Comparison of ENCODE assay signal across 29 cellular contexts in genomic region chr22:38727530-38728451, GRCh38. TPM values are rescaled to one million over a fixed set of nuclear protein-coding genes. Genes with fewer than 3 reads are reported as not detected.
DNase-seq lines count a peak whose midpoint lies in the region; ATAC-seq, FAIRE-seq and TF ChIP-seq lines count a peak whose summit lies in the region.
"Had no signal": no experiment of that assay in that cellular context is flagged by ENCODE, and none has a peak within 500 bp of the region (broad histone marks: within the 10 kb centered on the region; RNA-seq: fewer than 3 reads in every experiment).

No MANE protein-coding gene starts in this region.

- CTCF ChIA-PET in activated CD4-positive, alpha-beta memory T cell treated with anti-CD3 and anti-CD28 coated beads for 36 hours (lab: Charles Lee), result no interaction called here
- CTCF ChIA-PET in activated CD4-positive, alpha-beta memory T cell treated with anti-CD3 and anti-CD28 coated beads, Interleukin-2, amount 10 ng/mL, durations not matched to agents 7 days and 5 days (lab: Charles Lee), result no interaction called here
- CTCF ChIA-PET in RWPE1 (lab: Yijun Ruan, JAX), result no interaction called here

- H3K27ac Mint-ChIP-seq in activated CD4-positive, alpha-beta memory T cell treated with anti-CD3 and anti-CD28 coated beads for 36 hours, result peak overlapping the region; percentile 49
- no peak overlapping the region for H3K27ac Mint-ChIP-seq in activated CD4-positive, alpha-beta memory T cell treated with anti-CD3 and anti-CD28 coated beads, Interleukin-2, amount 10 ng/mL, durations not matched to agents 7 days and 5 days
- H3K27ac Mint-ChIP-seq: activated CD4-positive, alpha-beta T cell treated with anti-CD3 and anti-CD28 coated beads for 36 hours had no signal

- peak overlapping the region; percentile 27; the same call in 1 of the 2 replicates for H3K27ac ChIP-seq in RWPE1
- H3K27ac ChIP-seq in kidney (ENCODE audit: low read depth in 2 of 2, low read length in 2 of 2), result no peak overlapping the region
- H3K27ac ChIP-seq in sigmoid colon, result no peak overlapping the region
- H3K27ac ChIP-seq: brain microvascular endothelial cell, colonic mucosa, esophagus muscularis mucosa, hepatocyte, Peyer's patch, prostate gland, upper lobe of left lung had no signal

- 95% methylated on average over 15 of the region's 15 CpGs for WGBS in sigmoid colon, 2 donors

- intact Hi-C loops in activated CD4-positive, alpha-beta memory T cell treated with anti-CD3 and anti-CD28 coated beads for 36 hours (cut with micrococcal nuclease), result no loop called here
- intact Hi-C loops in kidney (cut with DNase I) (no loop called here), sigmoid colon (cut with DNase I) (no loop called here)

- H3K36me3 Mint-ChIP-seq in activated CD4-positive, alpha-beta memory T cell treated with anti-CD3 and anti-CD28 coated beads for 36 hours, result peaks cover 56% of the 10 kb centered on the region
- H3K36me3 Mint-ChIP-seq in activated CD4-positive, alpha-beta memory T cell treated with anti-CD3 and anti-CD28 coated beads, Interleukin-2, amount 10 ng/mL, durations not matched to agents 7 days and 5 days (ENCODE audit: low read depth), result peaks cover 91% of the 10 kb centered on the region

- no peak for TF ChIP-seq POLR2A in sigmoid colon (IDR thresholded peaks at IDR 0.05)

- no peak for DNase-seq in activated CD4-positive, alpha-beta memory T cell treated with anti-CD3 and anti-CD28 coated beads for 36 hours
- DNase-seq in activated CD4-positive, alpha-beta memory T cell treated with anti-CD3 and anti-CD28 coated beads, Interleukin-2, amount 10 ng/mL, durations not matched to agents 7 days and 5 days, result no peak
- DNase-seq in RWPE1 (ENCODE audit: low spot score), result no peak
- peak; percentile 63 for DNase-seq in kidney
- peak; percentile 57 for DNase-seq in sigmoid colon
- no peak for DNase-seq in NCI-H1694 treated with DMSO at 0.1 percent for 48 hours (lab: John Stamatoyannopoulos, UW)
- no peak for DNase-seq in globus pallidus (ENCODE audit: low spot score)
- DNase-seq: 8988T; activated CD4-positive, alpha-beta T cell treated with anti-CD3 and anti-CD28 coated beads for 36 hours; activated CD8-positive, alpha-beta memory T cell treated with anti-CD3 and anti-CD28 coated beads, Interleukin-2, amount 10 ng/mL, durations not matched to agents 7 days and 5 days; brain microvascular endothelial cell; colonic mucosa; DND-41; effector memory CD8-positive, alpha-beta T cell; Karpas-422; MV-4-11; NCI-H146; NCI-H510A treated with DMSO at 0.1 percent for 48 hours; Peyer's patch; upper lobe of left lung had no signal

- no peak for FAIRE-seq in kidney (lab: Jason Lieb, UNC)
- FAIRE-seq: frontal cortex, H54, TTC549 had no signal

- H3K9me3 Mint-ChIP-seq in activated CD4-positive, alpha-beta memory T cell treated with anti-CD3 and anti-CD28 coated beads for 36 hours, result no peaks in the 10 kb centered on the region
- no peaks in the 10 kb centered on the region for H3K9me3 Mint-ChIP-seq in activated CD4-positive, alpha-beta memory T cell treated with anti-CD3 and anti-CD28 coated beads, Interleukin-2, amount 10 ng/mL, durations not matched to agents 7 days and 5 days
- H3K9me3 Mint-ChIP-seq: activated T-helper 17 cell treated with anti-CD3 and anti-CD28 coated beads, Interleukin-2, amount 50 U/mL, for 72 hours; effector memory CD8-positive, alpha-beta T cell had no signal

- H3K4me3 Mint-ChIP-seq in activated CD4-positive, alpha-beta memory T cell treated with anti-CD3 and anti-CD28 coated beads for 36 hours, result no peak overlapping the region
- no peak overlapping the region for H3K4me3 Mint-ChIP-seq in activated CD4-positive, alpha-beta memory T cell treated with anti-CD3 and anti-CD28 coated beads, Interleukin-2, amount 10 ng/mL, durations not matched to agents 7 days and 5 days
- H3K4me3 Mint-ChIP-seq: activated CD4-positive, alpha-beta T cell treated with anti-CD3 and anti-CD28 coated beads for 36 hours; activated CD8-positive, alpha-beta memory T cell treated with anti-CD3 and anti-CD28 coated beads, Interleukin-2, amount 10 ng/mL, durations not matched to agents 7 days and 5 days; activated T-helper 17 cell treated with anti-CD3 and anti-CD28 coated beads, Interleukin-2, amount 50 U/mL, for 72 hours; effector memory CD8-positive, alpha-beta T cell had no signal

- H3K4me1 Mint-ChIP-seq in activated CD4-positive, alpha-beta memory T cell treated with anti-CD3 and anti-CD28 coated beads for 36 hours (ENCODE audit: low read depth), result no peaks in the 10 kb centered on the region
- H3K4me1 Mint-ChIP-seq in activated CD4-positive, alpha-beta memory T cell treated with anti-CD3 and anti-CD28 coated beads, Interleukin-2, amount 10 ng/mL, durations not matched to agents 7 days and 5 days, result no peaks in the 10 kb centered on the region
- H3K4me1 Mint-ChIP-seq: activated CD4-positive, alpha-beta T cell treated with anti-CD3 and anti-CD28 coated beads for 36 hours; activated CD8-positive, alpha-beta memory T cell treated with anti-CD3 and anti-CD28 coated beads, Interleukin-2, amount 10 ng/mL, durations not matched to agents 7 days and 5 days had no signal

- POLR2A ChIA-PET in activated CD4-positive, alpha-beta memory T cell treated with anti-CD3 and anti-CD28 coated beads for 36 hours (lab: Charles Lee), result interaction anchor here (1.2 kb wide), 1 partner anchor 10 kb away, joined by 3 read pairs; no protein-coding TSS in a partner anchor
- POLR2A ChIA-PET in activated CD4-positive, alpha-beta memory T cell treated with anti-CD3 and anti-CD28 coated beads, Interleukin-2, amount 10 ng/mL, durations not matched to agents 7 days and 5 days (lab: Charles Lee), result interaction anchor here (2.0 to 16.2 kb wide), 2 partner anchors 12 to 25 kb away, joined by 15 to 479 read pairs; partner anchors contain the start of gene SUN2
- POLR2A ChIA-PET in RWPE1 (lab: Yijun Ruan, JAX; ENCODE audit: low non-redundant PET), result no interaction called here

- TF ChIP-seq EP300 in sigmoid colon (IDR thresholded peaks at IDR 0.05), result no peak

- TF ChIP-seq CTCF in RWPE1 (conservative IDR thresholded peaks at IDR 0.05; ENCODE audit: low read depth) (no peak), kidney (IDR thresholded peaks at IDR 0.05; ENCODE audit: borderline replicate concordance, extremely low read depth, insufficient read depth) (no peak), sigmoid colon (IDR thresholded peaks at IDR 0.05) (no peak)

- no peak overlapping the region for H3K4me3 ChIP-seq in kidney (ENCODE audit: low read length in 2 of 2)
- no peak overlapping the region for H3K4me3 ChIP-seq in sigmoid colon
- H3K4me3 ChIP-seq: adrenal gland, colonic mucosa, esophagus muscularis mucosa, hepatocyte, Peyer's patch, prostate gland, upper lobe of left lung had no signal

- H3K9me3 ChIP-seq in kidney (ENCODE audit: control insufficient read depth in 1 of 2, low read length in 2 of 2) (no peaks in the 10 kb centered on the region), sigmoid colon (no peaks in the 10 kb centered on the region)
- H3K9me3 ChIP-seq: adrenal gland, colonic mucosa, esophagus muscularis mucosa, Peyer's patch, prostate gland, upper lobe of left lung had no signal

- no peak for ATAC-seq in GM21786 (IDR thresholded peaks at IDR 0.05; ENCODE audit: unreplicated experiment)
- ATAC-seq: activated CD4-positive, alpha-beta T cell treated with anti-CD3 and anti-CD28 coated beads for 36 hours; activated CD8-positive, alpha-beta memory T cell treated with anti-CD3 and anti-CD28 coated beads, Interleukin-2, amount 10 ng/mL, durations not matched to agents 7 days and 5 days; activated T-helper 17 cell treated with anti-CD3 and anti-CD28 coated beads, Interleukin-2, amount 50 U/mL, for 72 hours; effector memory CD8-positive, alpha-beta T cell had no signal

- H3K27me3 Mint-ChIP-seq in activated CD4-positive, alpha-beta memory T cell treated with anti-CD3 and anti-CD28 coated beads for 36 hours, result no peaks in the 10 kb centered on the region
- no peaks in the 10 kb centered on the region for H3K27me3 Mint-ChIP-seq in activated CD4-positive, alpha-beta memory T cell treated with anti-CD3 and anti-CD28 coated beads, Interleukin-2, amount 10 ng/mL, durations not matched to agents 7 days and 5 days
- H3K27me3 Mint-ChIP-seq: activated CD4-positive, alpha-beta T cell treated with anti-CD3 and anti-CD28 coated beads for 36 hours; activated CD8-positive, alpha-beta memory T cell treated with anti-CD3 and anti-CD28 coated beads, Interleukin-2, amount 10 ng/mL, durations not matched to agents 7 days and 5 days; activated T-helper 17 cell treated with anti-CD3 and anti-CD28 coated beads, Interleukin-2, amount 50 U/mL, for 72 hours; effector memory CD8-positive, alpha-beta T cell had no signal

- no peaks in the 10 kb centered on the region for H3K27me3 ChIP-seq in sigmoid colon
- H3K27me3 ChIP-seq: adrenal gland, brain microvascular endothelial cell, colonic mucosa, esophagus muscularis mucosa, hepatocyte, Peyer's patch, upper lobe of left lung had no signal

- H3K4me1 ChIP-seq in kidney (ENCODE audit: control insufficient read depth in 1 of 2, insufficient read depth in 1 of 2, low read depth in 1 of 2, low read length in 2 of 2) (peaks cover 3 to 6% of the 10 kb centered on the region in 2 donors), sigmoid colon (peaks cover 0 to 14% (median 12%) of the 10 kb centered on the region in 4 donors)
- H3K4me1 ChIP-seq: colonic mucosa had no signal

- no peak overlapping the region for H3K9ac ChIP-seq in kidney (ENCODE audit: low read length in 2 of 2)

- peaks cover 55 to 70% of the 10 kb centered on the region in 2 donors for H3K36me3 ChIP-seq in kidney (ENCODE audit: control insufficient read depth in 1 of 2, insufficient read depth in 2 of 2, low read length in 2 of 2)
- peaks cover 61 to 90% (median 84%) of the 10 kb centered on the region in 4 donors for H3K36me3 ChIP-seq in sigmoid colon

RNA-seq across cellular contexts. Expression of gene GTPBP1, which starts 22.0 kb away (rescaled TPM):
- 10 to 100 TPM; 95.4 to 98.1 TPM for total RNA-seq in activated CD4-positive, alpha-beta memory T cell treated with anti-CD3 and anti-CD28 coated beads for 36 hours
- 100 to 1,000 TPM; 111 to 114 TPM for total RNA-seq in activated CD4-positive, alpha-beta memory T cell treated with anti-CD3 and anti-CD28 coated beads, Interleukin-2, amount 10 ng/mL, durations not matched to agents 7 days and 5 days
- 52.0 TPM for total RNA-seq in kidney
- polyA plus RNA-seq in kidney (ENCODE audit: insufficient read depth, low read depth, low replicate concordance), result 11.7 TPM
- 10 to 100 TPM; 23.5 to 46.2 (median 31.0) TPM for total RNA-seq in sigmoid colon
- 10 to 100 TPM; 15.0 to 59.1 (median 21.0) TPM for polyA plus RNA-seq in sigmoid colon

RNA-seq across cellular contexts. Expression of gene JOSD1, which starts 27.0 kb away (rescaled TPM):
- 10 to 100 TPM; 71.8 to 78.4 TPM for total RNA-seq in activated CD4-positive, alpha-beta memory T cell treated with anti-CD3 and anti-CD28 coated beads for 36 hours
- total RNA-seq in activated CD4-positive, alpha-beta memory T cell treated with anti-CD3 and anti-CD28 coated beads, Interleukin-2, amount 10 ng/mL, durations not matched to agents 7 days and 5 days, result 100 to 1,000 TPM; 109 to 111 TPM
- total RNA-seq in kidney, result 42.8 TPM
- polyA plus RNA-seq in kidney (ENCODE audit: insufficient read depth, low read depth, low replicate concordance), result 12.8 TPM
- total RNA-seq in sigmoid colon, result 10 to 100 TPM; 34.9 to 46.0 (median 36.8) TPM
- polyA plus RNA-seq in sigmoid colon, result 10 to 100 TPM; 57.6 to 94.6 (median 74.5) TPM

RNA-seq across cellular contexts. Expression of gene SUN2, which starts 28.0 kb away (rescaled TPM):
- total RNA-seq in activated CD4-positive, alpha-beta memory T cell treated with anti-CD3 and anti-CD28 coated beads for 36 hours, result 100 to 1,000 TPM; 159 to 168 TPM
- 100 to 1,000 TPM; 498 to 500 TPM for total RNA-seq in activated CD4-positive, alpha-beta memory T cell treated with anti-CD3 and anti-CD28 coated beads, Interleukin-2, amount 10 ng/mL, durations not matched to agents 7 days and 5 days
- total RNA-seq in kidney (199 TPM), sigmoid colon (100 to 1,000 TPM; 255 to 319 (median 281) TPM)
- polyA plus RNA-seq in kidney (ENCODE audit: insufficient read depth, low read depth, low replicate concordance) (41.7 TPM), sigmoid colon (100 to 1,000 TPM in 1 of 3 donors, 10 to 100 TPM in 1, 1 to 10 TPM in 1; 9.2 to 132 (median 19.2) TPM)

RNA-seq across cellular contexts. Expression of gene TOMM22, which starts 46.0 kb away (rescaled TPM):
- 100 to 1,000 TPM; 122 to 128 TPM for total RNA-seq in activated CD4-positive, alpha-beta memory T cell treated with anti-CD3 and anti-CD28 coated beads for 36 hours
- 10 to 100 TPM; 60.4 to 63.0 TPM for total RNA-seq in activated CD4-positive, alpha-beta memory T cell treated with anti-CD3 and anti-CD28 coated beads, Interleukin-2, amount 10 ng/mL, durations not matched to agents 7 days and 5 days
- 55.0 TPM for total RNA-seq in kidney
- polyA plus RNA-seq in kidney (ENCODE audit: insufficient read depth, low read depth, low replicate concordance), result 103 TPM
- 10 to 100 TPM; 37.7 to 50.2 (median 40.5) TPM for total RNA-seq in sigmoid colon
- polyA plus RNA-seq in sigmoid colon, result 10 to 100 TPM; 56.9 to 65.2 (median 64.3) TPM

Comparison
In these comparisons a context has a peak if more than half of its experiments do, and no peak if none do; other contexts are left out.
1. DNase-seq: peak in kidney (single experiment) and sigmoid colon (single experiment); none in activated CD4-positive, alpha-beta memory T cell treated with anti-CD3 and anti-CD28 coated beads for 36 hours (single experiment), activated CD4-positive, alpha-beta memory T cell treated with anti-CD3 and anti-CD28 coated beads, Interleukin-2, amount 10 ng/mL, durations not matched to agents 7 days and 5 days (single experiment), RWPE1 (single experiment), NCI-H1694 treated with DMSO at 0.1 percent for 48 hours (single experiment) and globus pallidus (single experiment).